ENCODE assay signal across 24 cellular contexts in genomic region chr5:146196459-146197048, GRCh38.
"Had no signal": no experiment of that assay in that cellular context is flagged by ENCODE, and none has a peak within 500 bp of the region (broad histone marks: within the 10 kb centered on the region; RNA-seq: fewer than 3 reads in every experiment).

No MANE protein-coding gene starts in this region.

- H3K4me2 ChIP-seq: hepatocyte had no signal

- H3K9me3 ChIP-seq: esophagus muscularis mucosa, gastroesophageal sphincter, heart left ventricle, left lung, lower lobe of right lung, mucosa of descending colon had no signal

- H3K4me1 ChIP-seq: esophagus muscularis mucosa, foreskin keratinocyte, heart left ventricle, left lung, lower lobe of right lung had no signal

- H3K4me3 ChIP-seq: coronary artery, dorsolateral prefrontal cortex, esophagus muscularis mucosa, gastroesophageal sphincter, heart left ventricle, hepatocyte, left lung, lower lobe of right lung, mucosa of descending colon had no signal

- H3K36me3 ChIP-seq: esophagus muscularis mucosa, gastroesophageal sphincter, heart left ventricle, left lung, lower lobe of right lung had no signal

- ATAC-seq: foreskin keratinocyte; gastroesophageal sphincter; heart left ventricle; left lung; left ventricle myocardium superior; lower lobe of right lung; mucosa of descending colon; naive thymus-derived CD8-positive, alpha-beta T cell had no signal

- FAIRE-seq: endothelial cell of umbilical vein, frontal cortex, kidney had no signal

- H2AFZ ChIP-seq: hepatocyte had no signal

- H3K27me3 ChIP-seq: dorsolateral prefrontal cortex, esophagus muscularis mucosa, foreskin keratinocyte, heart left ventricle, hepatocyte, left lung had no signal

- H3K27ac ChIP-seq: coronary artery, dorsolateral prefrontal cortex, esophagus muscularis mucosa, foreskin keratinocyte, gastroesophageal sphincter, heart left ventricle, hepatocyte, left lung, lower lobe of right lung had no signal

- DNase-seq: dermis blood vessel endothelial cell; dorsolateral prefrontal cortex; effector CD4-positive, alpha-beta T cell; effector memory CD4-positive, alpha-beta T cell; foreskin keratinocyte; heart left ventricle; hypothalamus; immature natural killer cell; islet precursor cell; kidney; kidney glomerular epithelial cell; left lung; left ventricle myocardium superior; lower lobe of right lung; mesenchymal stem cell; mucosa of descending colon; naive B cell; naive thymus-derived CD8-positive, alpha-beta T cell had no signal

- H3K79me2 ChIP-seq: hepatocyte had no signal
